In the genomic region with DNA sequence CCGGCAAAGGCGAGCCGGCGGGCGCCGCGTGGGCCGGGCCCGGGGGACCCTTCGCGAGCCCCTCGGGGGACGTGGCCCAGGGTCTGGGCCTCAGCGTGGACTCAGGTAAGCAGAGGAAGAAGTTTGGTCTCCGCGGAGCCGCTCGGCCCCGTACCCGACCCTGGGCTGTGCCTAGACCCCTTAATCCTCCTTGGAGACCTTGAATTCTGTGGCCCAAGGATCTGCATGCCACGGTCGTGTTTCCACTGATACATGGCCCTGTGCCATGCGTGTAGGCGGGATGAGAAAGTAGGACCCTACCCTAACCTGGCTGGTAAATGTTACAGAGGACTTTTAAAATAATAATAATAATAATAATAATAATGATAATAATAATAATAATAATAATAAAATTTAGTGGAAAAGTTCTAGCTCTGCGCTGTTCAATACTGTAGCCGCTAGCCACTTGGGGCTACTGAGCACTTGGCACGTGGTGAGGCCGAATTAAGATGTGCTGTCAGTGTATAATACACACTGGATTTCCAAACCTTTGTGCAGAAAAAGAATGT, we compare ENCODE assay signal across 1 cellular context.
TF ChIP-seq lines count a peak whose summit lies in the region.

No MANE protein-coding gene starts in this region.

TF ChIP-seq in HepG2, 621 proteins besides CTCF, POLR2A, EP300 and RAD21:
- TF ChIP-seq, protein P1, sequence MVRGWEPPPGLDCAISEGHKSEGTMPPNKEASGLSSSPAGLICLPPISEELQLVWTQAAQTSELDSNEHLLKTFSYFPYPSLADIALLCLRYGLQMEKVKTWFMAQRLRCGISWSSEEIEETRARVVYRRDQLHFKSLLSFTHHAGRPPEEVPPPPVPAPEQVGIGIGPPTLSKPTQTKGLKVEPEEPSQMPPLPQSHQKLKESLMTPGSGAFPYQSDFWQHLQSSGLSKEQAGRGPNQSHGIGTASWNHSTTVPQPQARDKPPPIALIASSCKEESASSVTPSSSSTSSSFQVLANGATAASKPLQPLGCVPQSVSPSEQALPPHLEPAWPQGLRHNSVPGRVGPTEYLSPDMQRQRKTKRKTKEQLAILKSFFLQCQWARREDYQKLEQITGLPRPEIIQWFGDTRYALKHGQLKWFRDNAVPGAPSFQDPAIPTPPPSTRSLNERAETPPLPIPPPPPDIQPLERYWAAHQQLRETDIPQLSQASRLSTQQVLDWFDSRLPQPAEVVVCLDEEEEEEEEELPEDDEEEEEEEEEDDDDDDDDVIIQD (CRISPR knock-in tag; IDR thresholded peaks at IDR 0.05; ENCODE audit: low read depth) = no peak
- TF ChIP-seq, protein P2, sequence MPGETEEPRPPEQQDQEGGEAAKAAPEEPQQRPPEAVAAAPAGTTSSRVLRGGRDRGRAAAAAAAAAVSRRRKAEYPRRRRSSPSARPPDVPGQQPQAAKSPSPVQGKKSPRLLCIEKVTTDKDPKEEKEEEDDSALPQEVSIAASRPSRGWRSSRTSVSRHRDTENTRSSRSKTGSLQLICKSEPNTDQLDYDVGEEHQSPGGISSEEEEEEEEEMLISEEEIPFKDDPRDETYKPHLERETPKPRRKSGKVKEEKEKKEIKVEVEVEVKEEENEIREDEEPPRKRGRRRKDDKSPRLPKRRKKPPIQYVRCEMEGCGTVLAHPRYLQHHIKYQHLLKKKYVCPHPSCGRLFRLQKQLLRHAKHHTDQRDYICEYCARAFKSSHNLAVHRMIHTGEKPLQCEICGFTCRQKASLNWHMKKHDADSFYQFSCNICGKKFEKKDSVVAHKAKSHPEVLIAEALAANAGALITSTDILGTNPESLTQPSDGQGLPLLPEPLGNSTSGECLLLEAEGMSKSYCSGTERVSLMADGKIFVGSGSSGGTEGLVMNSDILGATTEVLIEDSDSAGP (CRISPR knock-in tag; IDR thresholded peaks at IDR 0.05; ENCODE audit: borderline replicate concordance) = no peak
- TF ChIP-seq WIZ (CRISPR knock-in tag; IDR thresholded peaks at IDR 0.05) (no peak), ZNF333 (CRISPR knock-in tag; IDR thresholded peaks at IDR 0.05; ENCODE audit: borderline replicate concordance) (no peak), HOXD1 (CRISPR knock-in tag; IDR thresholded peaks at IDR 0.05) (no peak), ZNF446 (CRISPR knock-in tag; IDR thresholded peaks at IDR 0.05) (no peak), HOXA5 (CRISPR knock-in tag; IDR thresholded peaks at IDR 0.05) (no peak), ZNF841 (CRISPR knock-in tag; IDR thresholded peaks at IDR 0.05; ENCODE audit: borderline replicate concordance) (no peak), MAFF (IDR thresholded peaks at IDR 0.05; ENCODE audit: low read depth, low read length) (no peak)
- TF ChIP-seq, protein P3, sequence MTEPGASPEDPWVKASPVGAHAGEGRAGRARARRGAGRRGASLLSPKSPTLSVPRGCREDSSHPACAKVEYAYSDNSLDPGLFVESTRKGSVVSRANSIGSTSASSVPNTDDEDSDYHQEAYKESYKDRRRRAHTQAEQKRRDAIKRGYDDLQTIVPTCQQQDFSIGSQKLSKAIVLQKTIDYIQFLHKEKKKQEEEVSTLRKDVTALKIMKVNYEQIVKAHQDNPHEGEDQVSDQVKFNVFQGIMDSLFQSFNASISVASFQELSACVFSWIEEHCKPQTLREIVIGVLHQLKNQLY (CRISPR knock-in tag; IDR thresholded peaks at IDR 0.05) = no peak
- TF ChIP-seq, protein P4, sequence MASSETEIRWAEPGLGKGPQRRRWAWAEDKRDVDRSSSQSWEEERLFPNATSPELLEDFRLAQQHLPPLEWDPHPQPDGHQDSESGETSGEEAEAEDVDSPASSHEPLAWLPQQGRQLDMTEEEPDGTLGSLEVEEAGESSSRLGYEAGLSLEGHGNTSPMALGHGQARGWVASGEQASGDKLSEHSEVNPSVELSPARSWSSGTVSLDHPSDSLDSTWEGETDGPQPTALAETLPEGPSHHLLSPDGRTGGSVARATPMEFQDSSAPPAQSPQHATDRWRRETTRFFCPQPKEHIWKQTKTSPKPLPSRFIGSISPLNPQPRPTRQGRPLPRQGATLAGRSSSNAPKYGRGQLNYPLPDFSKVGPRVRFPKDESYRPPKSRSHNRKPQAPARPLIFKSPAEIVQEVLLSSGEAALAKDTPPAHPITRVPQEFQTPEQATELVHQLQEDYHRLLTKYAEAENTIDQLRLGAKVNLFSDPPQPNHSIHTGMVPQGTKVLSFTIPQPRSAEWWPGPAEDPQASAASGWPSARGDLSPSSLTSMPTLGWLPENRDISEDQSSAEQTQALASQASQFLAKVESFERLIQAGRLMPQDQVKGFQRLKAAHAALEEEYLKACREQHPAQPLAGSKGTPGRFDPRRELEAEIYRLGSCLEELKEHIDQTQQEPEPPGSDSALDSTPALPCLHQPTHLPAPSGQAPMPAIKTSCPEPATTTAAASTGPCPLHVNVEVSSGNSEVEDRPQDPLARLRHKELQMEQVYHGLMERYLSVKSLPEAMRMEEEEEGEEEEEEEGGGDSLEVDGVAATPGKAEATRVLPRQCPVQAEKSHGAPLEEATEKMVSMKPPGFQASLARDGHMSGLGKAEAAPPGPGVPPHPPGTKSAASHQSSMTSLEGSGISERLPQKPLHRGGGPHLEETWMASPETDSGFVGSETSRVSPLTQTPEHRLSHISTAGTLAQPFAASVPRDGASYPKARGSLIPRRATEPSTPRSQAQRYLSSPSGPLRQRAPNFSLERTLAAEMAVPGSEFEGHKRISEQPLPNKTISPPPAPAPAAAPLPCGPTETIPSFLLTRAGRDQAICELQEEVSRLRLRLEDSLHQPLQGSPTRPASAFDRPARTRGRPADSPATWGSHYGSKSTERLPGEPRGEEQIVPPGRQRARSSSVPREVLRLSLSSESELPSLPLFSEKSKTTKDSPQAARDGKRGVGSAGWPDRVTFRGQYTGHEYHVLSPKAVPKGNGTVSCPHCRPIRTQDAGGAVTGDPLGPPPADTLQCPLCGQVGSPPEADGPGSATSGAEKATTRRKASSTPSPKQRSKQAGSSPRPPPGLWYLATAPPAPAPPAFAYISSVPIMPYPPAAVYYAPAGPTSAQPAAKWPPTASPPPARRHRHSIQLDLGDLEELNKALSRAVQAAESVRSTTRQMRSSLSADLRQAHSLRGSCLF (CRISPR knock-in tag; IDR thresholded peaks at IDR 0.05; ENCODE audit: borderline replicate concordance) = no peak
